Comparison of ENCODE assay signal across 19 cellular contexts in the genomic region with DNA sequence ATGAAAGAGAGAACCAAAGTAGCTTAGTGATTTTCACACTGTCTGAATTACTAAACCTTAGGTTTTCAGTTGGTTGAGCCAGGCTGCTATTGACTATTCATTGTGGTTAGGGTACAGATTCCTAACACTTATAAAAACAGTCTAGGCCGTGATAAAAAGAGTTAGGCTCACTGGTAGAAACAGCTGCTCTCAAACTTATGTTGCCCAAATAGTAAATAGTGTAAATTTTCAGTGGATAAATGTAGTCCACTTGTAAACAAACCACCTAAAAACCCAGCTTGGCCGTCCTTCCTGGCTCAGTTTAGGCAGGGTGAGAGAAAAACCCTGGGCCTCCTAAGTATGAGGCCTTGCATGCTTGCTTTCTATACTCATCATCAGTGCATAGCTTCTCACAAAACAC. TPM values are rescaled to one million over a fixed set of nuclear protein-coding genes. Genes with fewer than 3 reads are reported as not detected.
DNase-seq lines count a peak whose midpoint lies in the region; ATAC-seq, FAIRE-seq and TF ChIP-seq lines count a peak whose summit lies in the region.
"Had no signal": no experiment of that assay in that cellular context is flagged by ENCODE, and none has a peak within 500 bp of the region (broad histone marks: within the 10 kb centered on the region; RNA-seq: fewer than 3 reads in every experiment).

No MANE protein-coding gene starts in this region.

- TF ChIP-seq POLR2A in H54 (IDR thresholded peaks at IDR 0.05; ENCODE audit: low read depth, low read length), result no peak

- H3K36me3 ChIP-seq in SJCRH30, result peaks cover 66% of the 10 kb centered on the region

- no peaks in the 10 kb centered on the region for H3K9me3 Mint-ChIP-seq in T-helper 1 cell treated with Interleukin-12 subunit alpha and Interleukin-12 subunit beta and Interleukin-4 antibody, amounts not matched to agents 30 μg/mL and 1 μg/mL, for 36 hours
- H3K9me3 Mint-ChIP-seq in nephron progenitor cell, result no peaks in the 10 kb centered on the region
- H3K9me3 Mint-ChIP-seq: neural crest cell had no signal

- H3K4me3 ChIP-seq in SJCRH30 (no peak overlapping the region), choroid plexus epithelial cell (ENCODE audit: low read depth, low read length) (no peak overlapping the region)
- H3K4me3 ChIP-seq: heart right ventricle had no signal

- H3K27me3 ChIP-seq in SJCRH30, result no peaks in the 10 kb centered on the region
- H3K27me3 ChIP-seq: heart right ventricle had no signal

- ATAC-seq in GM18873 (IDR thresholded peaks at IDR 0.05; ENCODE audit: low FRiP score, unreplicated experiment), result no peak
- ATAC-seq in GM21526 (IDR thresholded peaks at IDR 0.05; ENCODE audit: low FRiP score, unreplicated experiment), result no peak
- ATAC-seq: left colon, PC-3, sciatic nerve had no signal

- peaks cover 43% of the 10 kb centered on the region for H3K36me3 Mint-ChIP-seq in T-helper 1 cell treated with Interleukin-12 subunit alpha and Interleukin-12 subunit beta and Interleukin-4 antibody, amounts not matched to agents 30 μg/mL and 1 μg/mL, for 36 hours (ENCODE audit: low read depth)
- H3K36me3 Mint-ChIP-seq in nephron progenitor cell (ENCODE audit: low read depth), result peaks cover 52% of the 10 kb centered on the region

- H3K27me3 Mint-ChIP-seq in T-helper 1 cell treated with Interleukin-12 subunit alpha and Interleukin-12 subunit beta and Interleukin-4 antibody, amounts not matched to agents 30 μg/mL and 1 μg/mL, for 36 hours (ENCODE audit: low read depth), result no peaks in the 10 kb centered on the region
- H3K27me3 Mint-ChIP-seq in nephron progenitor cell (ENCODE audit: low read depth, poor library complexity), result no peaks in the 10 kb centered on the region

- peaks cover 65% of the 10 kb centered on the region for H3K4me1 Mint-ChIP-seq in T-helper 1 cell treated with Interleukin-12 subunit alpha and Interleukin-12 subunit beta and Interleukin-4 antibody, amounts not matched to agents 30 μg/mL and 1 μg/mL, for 36 hours (ENCODE audit: low read depth)
- H3K4me1 Mint-ChIP-seq in nephron progenitor cell, result peaks cover 24% of the 10 kb centered on the region

- no peak for FAIRE-seq in H54 (lab: Jason Lieb, UNC)
- FAIRE-seq: endothelial cell of umbilical vein had no signal

- H3K4me3 Mint-ChIP-seq in T-helper 1 cell treated with Interleukin-12 subunit alpha and Interleukin-12 subunit beta and Interleukin-4 antibody, amounts not matched to agents 30 μg/mL and 1 μg/mL, for 36 hours, result no peak overlapping the region
- no peak overlapping the region for H3K4me3 Mint-ChIP-seq in nephron progenitor cell

- peak overlapping the region; percentile 16 for H3K27ac Mint-ChIP-seq in T-helper 1 cell treated with Interleukin-12 subunit alpha and Interleukin-12 subunit beta and Interleukin-4 antibody, amounts not matched to agents 30 μg/mL and 1 μg/mL, for 36 hours
- peak overlapping the region; percentile 93 for H3K27ac Mint-ChIP-seq in nephron progenitor cell

- no peaks in the 10 kb centered on the region for H3K9me3 ChIP-seq in SJCRH30 (replicated peaks)
- H3K9me3 ChIP-seq: heart right ventricle had no signal

- peaks cover 27% of the 10 kb centered on the region for H3K4me1 ChIP-seq in SJCRH30

- no peak for TF ChIP-seq CTCF in choroid plexus epithelial cell (conservative IDR thresholded peaks at IDR 0.05; ENCODE audit: low read depth, low read length)
- no peak for TF ChIP-seq CTCF in nephron progenitor cell (IDR thresholded peaks at IDR 0.05)

- DNase-seq in T-helper 1 cell (no peak), SJCRH30 (peak in 1 of 2 experiments; percentile 19), choroid plexus epithelial cell (ENCODE audit: low read depth) (peak; percentile 48), nephron progenitor cell (no peak), H54 (ENCODE audit: insufficient read length, low spot score) (no peak)
- DNase-seq: 8988T, HCEC 1CT, heart right ventricle, Kasumi-1, left colon, NCI-H1694 treated with DMSO at 0.1 percent for 48 hours, NCI-H524 treated with DMSO at 0.1 percent for 48 hours, PC-3 had no signal

- peak overlapping the region; percentile 32; the same call in 1 of the 2 replicates for H3K27ac ChIP-seq in SJCRH30
- H3K27ac ChIP-seq: heart right ventricle had no signal

RNA-seq across cellular contexts. Expression of gene ARID1A, which starts 34.9 kb away (rescaled TPM):
- 57.3 and 57.9 TPM in 2 replicates for total RNA-seq in SJCRH30 (2014; rRNA removed; shearing (Covaris generic))

RNA-seq across cellular contexts. Expression of gene PIGV, which starts 57.1 kb away (rescaled TPM):
- 5.8 and 6.2 TPM in 2 replicates for total RNA-seq in SJCRH30 (2014; rRNA removed; shearing (Covaris generic))
